8 cellular contexts compared by ENCODE assay signal in genomic region chr15:101641894-101642293, GRCh38. TPM values are rescaled to one million over a fixed set of nuclear protein-coding genes. Genes with fewer than 3 reads are reported as not detected.
DNase-seq lines count a peak whose midpoint lies in the region; ATAC-seq and TF ChIP-seq lines count a peak whose summit lies in the region.

No MANE protein-coding gene starts in this region.

- peaks cover 54% of the 10 kb centered on the region for H3K36me3 Mint-ChIP-seq in stimulated activated memory B cell treated with anti-CD40 and anti-IgM and Interleukin-4, amounts not matched to agents 10 μg/mL and 1 μg/mL and 100 μg/mL, for 72 hours

- no peaks in the 10 kb centered on the region for H3K9me3 Mint-ChIP-seq in stimulated activated memory B cell treated with anti-CD40 and anti-IgM and Interleukin-4, amounts not matched to agents 10 μg/mL and 1 μg/mL and 100 μg/mL, for 72 hours

- no peaks in the 10 kb centered on the region for H3K27me3 Mint-ChIP-seq in stimulated activated memory B cell treated with anti-CD40 and anti-IgM and Interleukin-4, amounts not matched to agents 10 μg/mL and 1 μg/mL and 100 μg/mL, for 72 hours

- peaks cover 0 to 58% (median 0%) of the 10 kb centered on the region in 3 donors for H3K36me3 ChIP-seq in Peyer's patch

- peaks cover 20% of the 10 kb centered on the region for H3K4me1 Mint-ChIP-seq in stimulated activated memory B cell treated with anti-CD40 and anti-IgM and Interleukin-4, amounts not matched to agents 10 μg/mL and 1 μg/mL and 100 μg/mL, for 72 hours

- no peaks in the 10 kb centered on the region for H3K27me3 ChIP-seq in Peyer's patch

- no peak for TF ChIP-seq POLR2A in Peyer's patch (IDR thresholded peaks at IDR 0.05)

- H3K4me1 ChIP-seq in Peyer's patch, result peaks cover 0 to 17% (median 3%) of the 10 kb centered on the region in 4 donors

- no peak for ATAC-seq in stimulated activated memory B cell treated with anti-CD40 and anti-IgM and Interleukin-4, amounts not matched to agents 10 μg/mL and 1 μg/mL and 100 μg/mL, for 72 hours
- ATAC-seq in HG03342 (IDR thresholded peaks at IDR 0.05; ENCODE audit: unreplicated experiment), result no peak
- no peak for ATAC-seq in GM18520 (IDR thresholded peaks at IDR 0.05; ENCODE audit: unreplicated experiment)

- H3K27ac ChIP-seq in Peyer's patch, result peak overlapping the region in 3 of 4 donors; percentile 9 to 50 (median 35)
- H3K27ac ChIP-seq in epithelial cell of prostate, result peak overlapping the region; percentile 41

- peak; percentile 26 for DNase-seq in NCI-H2107 treated with DMSO at 0.1 percent for 48 hours (lab: John Stamatoyannopoulos, UW; ENCODE audit: unreplicated experiment)
- no peak for DNase-seq in NCI-H2107 (lab: John Stamatoyannopoulos, UW)
- DNase-seq in Peyer's patch, result no peak
- no peak for DNase-seq in epithelial cell of prostate (ENCODE audit: low read depth, low spot score)
- no peak for DNase-seq in DMS 273 treated with DMSO at 0.1 percent for 48 hours (lab: John Stamatoyannopoulos, UW)

- no peak for TF ChIP-seq CTCF in Peyer's patch (IDR thresholded peaks at IDR 0.05)

- H3K9me3 ChIP-seq in Peyer's patch, result no peaks in the 10 kb centered on the region

- no peak overlapping the region for H3K4me3 ChIP-seq in Peyer's patch

- peak overlapping the region; percentile 73 for H3K27ac Mint-ChIP-seq in stimulated activated memory B cell treated with anti-CD40 and anti-IgM and Interleukin-4, amounts not matched to agents 10 μg/mL and 1 μg/mL and 100 μg/mL, for 72 hours

- no peak overlapping the region for H3K4me3 Mint-ChIP-seq in stimulated activated memory B cell treated with anti-CD40 and anti-IgM and Interleukin-4, amounts not matched to agents 10 μg/mL and 1 μg/mL and 100 μg/mL, for 72 hours

RNA-seq across cellular contexts. Expression of gene TM2D3, which starts 10.3 kb away (rescaled TPM):
- total RNA-seq in Peyer's patch, result 10 to 100 TPM; 20.8 to 99.9 (median 28.5) TPM
